23 cellular contexts compared by ENCODE assay signal in genomic region chr6:169695131-169695530, GRCh38.
"Had no signal": no experiment of that assay in that cellular context is flagged by ENCODE, and none has a peak within 500 bp of the region (broad histone marks: within the 10 kb centered on the region; RNA-seq: fewer than 3 reads in every experiment).

No MANE protein-coding gene starts in this region.

- H3K4me1 ChIP-seq: pancreas, prostate gland, uterus had no signal

- H3K27me3 ChIP-seq: heart right ventricle, hepatocyte, pancreas, spleen, suprapubic skin, tibial nerve, uterus had no signal

- H3K36me3 ChIP-seq: left ventricle myocardium inferior, prostate gland, suprapubic skin, thoracic aorta, uterus had no signal

- H3K4me3 ChIP-seq: heart right ventricle, hepatocyte, left ventricle myocardium inferior, lung, pancreas, prostate gland, spleen, suprapubic skin, thoracic aorta, tibial nerve, uterus had no signal

- H3K4me2 ChIP-seq: hepatocyte had no signal

- DNase-seq: heart right ventricle; islet precursor cell; left ventricle myocardium inferior; mesendoderm; naive thymus-derived CD4-positive, alpha-beta T cell; pancreas; posterior cingulate gyrus; retina; right cardiac atrium; small intestine; spleen; stimulated activated CD4-positive, alpha-beta T cell treated with anti-CD3 and anti-CD28 coated beads, Interleukin-4, amount 100 ng/mL, for 24 hours; stimulated activated naive CD4-positive, alpha-beta T cell; uterus had no signal

- H2AFZ ChIP-seq: hepatocyte had no signal

- ATAC-seq: heart right ventricle; naive thymus-derived CD4-positive, alpha-beta T cell; natural killer cell treated with Interleukin-12 subunit alpha and Interleukin-12 subunit beta and Interleukin-15 and Interleukin-18, amount 100 ng/mL, for 72 hours; pancreas; right cardiac atrium; sciatic nerve; stimulated activated effector memory CD8-positive, alpha-beta T cell treated with anti-CD3 and anti-CD28 coated beads, Interleukin-12 subunit alpha, Interleukin-12 subunit beta, amount 100 ng/mL, for 72 hours had no signal

- H3K9me3 ChIP-seq: pancreas, prostate gland, suprapubic skin, uterus had no signal

- H3K27ac ChIP-seq: heart right ventricle, hepatocyte, left ventricle myocardium inferior, pancreas, prostate gland, spleen, suprapubic skin, thoracic aorta, tibial nerve, uterus had no signal
